1 cellular context compared by ENCODE assay signal in genomic region chr12:49264873-49265792, GRCh38.
TF ChIP-seq lines count a peak whose summit lies in the region.

TSS of gene TUBA1C (plus strand) at chr12:49265082. CDS start at chr12:49265182, 100 bp downstream.

TF ChIP-seq in K562, 482 proteins besides CTCF, POLR2A, EP300 and RAD21 (continued from another document and continues in another):
- TF ChIP-seq ZNF609 (CRISPR knock-in tag; IDR thresholded peaks at IDR 0.05; ENCODE audit: borderline replicate concordance) (peak; percentile 84), TEAD1 (CRISPR knock-in tag; IDR thresholded peaks at IDR 0.05) (0 out of 4 replicates have a peak, but pooled peaks of 1 of the 2 experiments have one; percentile 20), KDM5B (IDR thresholded peaks at IDR 0.05; ENCODE audit: insufficient replicate concordance, low read depth, low read length) (peak; percentile 99), SUPT5H (IDR thresholded peaks at IDR 0.05) (peak; percentile 100), DMBX1 (CRISPR knock-in tag; IDR thresholded peaks at IDR 0.05; ENCODE audit: borderline replicate concordance) (no peak), KAT7 (CRISPR knock-in tag; IDR thresholded peaks at IDR 0.05; ENCODE audit: borderline replicate concordance) (peak; percentile 100), TAF1 (IDR thresholded peaks at IDR 0.05; ENCODE audit: control insufficient read depth, extremely low read depth, insufficient read depth, low read length, severe bottlenecking) (peak; percentile 99), ZNF121 (CRISPR knock-in tag; conservative IDR thresholded peaks at IDR 0.05) (peak; percentile 31; the same call in 1 of the 2 replicates), KLF1 (tag; IDR thresholded peaks at IDR 0.05) (peak; percentile 67), ZNF175 (CRISPR knock-in tag; IDR thresholded peaks at IDR 0.05; ENCODE audit: low read depth) (no peak; the same call in 1 of the 2 replicates), ELF4 (CRISPR knock-in tag; IDR thresholded peaks at IDR 0.05) (peak; percentile 32; the same call in 1 of the 2 replicates), XRCC4 (IDR thresholded peaks at IDR 0.05; ENCODE audit: extremely low read depth, insufficient read depth, insufficient read length) (no peak), ZMIZ1 (IDR thresholded peaks at IDR 0.05; ENCODE audit: low read depth in 2 of 2, low read length in 2 of 2) (peak in 1 of 2 experiments; percentile 90; a peak in 2 of 4 replicates), SRSF7 (optimal IDR thresholded peaks at IDR 0.05; ENCODE audit: low read depth, low read length) (no peak), PRPF4 (IDR thresholded peaks at IDR 0.05; ENCODE audit: insufficient read depth, low read depth, low read length, poor library complexity, severe bottlenecking) (peak; percentile 93), EHMT2 (IDR thresholded peaks at IDR 0.05) (no peak), IRF2 (CRISPR knock-in tag; IDR thresholded peaks at IDR 0.05) (peak; percentile 56; the same call in 1 of the 2 replicates), XRCC5 (IDR thresholded peaks at IDR 0.05; ENCODE audit: low read depth, low read length) (peak; percentile 36; the same call in 1 of the 2 replicates), GABPB1 (CRISPR knock-in tag; IDR thresholded peaks at IDR 0.05) (peak; percentile 66), MED1 (CRISPR knock-in tag; IDR thresholded peaks at IDR 0.05; ENCODE audit: borderline replicate concordance) (peak; percentile 57; the same call in 1 of the 2 replicates), BMI1 (IDR thresholded peaks at IDR 0.05; ENCODE audit: low read length) (no peak), THAP7 (CRISPR knock-in tag; IDR thresholded peaks at IDR 0.05) (no peak), ZNF586 (CRISPR knock-in tag; conservative IDR thresholded peaks at IDR 0.05) (no peak), GTF2E2 (tag; IDR thresholded peaks at IDR 0.05) (peak; percentile 98), FOSL1 (tag; conservative IDR thresholded peaks at IDR 0.05) (peak; percentile 99), ZNF695 (CRISPR knock-in tag; IDR thresholded peaks at IDR 0.05) (no peak), TAF15 (IDR thresholded peaks at IDR 0.05; ENCODE audit: low read depth, low read length) (no peak), PREB (CRISPR knock-in tag; IDR thresholded peaks at IDR 0.05) (peak; percentile 98; the same call in 1 of the 2 replicates), EP400 (IDR thresholded peaks at IDR 0.05) (peak; percentile 91), RBBP5 (IDR thresholded peaks at IDR 0.05; ENCODE audit: borderline replicate concordance, insufficient read depth, low read length, poor library complexity, severe bottlenecking) (no peak), USF1 (CRISPR knock-in tag; IDR thresholded peaks at IDR 0.05) (peak; percentile 91), RFX5 (IDR thresholded peaks at IDR 0.05; ENCODE audit: low read depth, low read length) (no peak; the same call in 1 of the 2 replicates), NR4A1 (CRISPR knock-in tag; IDR thresholded peaks at IDR 0.05) (0 out of 2 replicates have a peak, but pooled peaks have one; percentile 9), NR4A1 (tag; IDR thresholded peaks at IDR 0.05) (no peak), ZNF436 (CRISPR knock-in tag; IDR thresholded peaks at IDR 0.05) (peak; percentile 60; the same call in 1 of the 2 replicates), MCM7 (IDR thresholded peaks at IDR 0.05) (no peak), CHCHD3 (CRISPR knock-in tag; IDR thresholded peaks at IDR 0.05) (peak; percentile 93), CREB3L1 (IDR thresholded peaks at IDR 0.05; ENCODE audit: borderline replicate concordance, low read depth) (peak; percentile 97), TRIM28 (IDR thresholded peaks at IDR 0.05) (no peak), E2F3 (CRISPR knock-in tag; IDR thresholded peaks at IDR 0.05) (no peak), ZFPM2 (CRISPR knock-in tag; IDR thresholded peaks at IDR 0.05) (0 out of 2 replicates have a peak, but pooled peaks have one; percentile 26), ZBTB49 (CRISPR knock-in tag; IDR thresholded peaks at IDR 0.05; ENCODE audit: borderline replicate concordance) (no peak), HMG20B (CRISPR knock-in tag; IDR thresholded peaks at IDR 0.05) (no peak)
- TF ChIP-seq, protein P1, sequence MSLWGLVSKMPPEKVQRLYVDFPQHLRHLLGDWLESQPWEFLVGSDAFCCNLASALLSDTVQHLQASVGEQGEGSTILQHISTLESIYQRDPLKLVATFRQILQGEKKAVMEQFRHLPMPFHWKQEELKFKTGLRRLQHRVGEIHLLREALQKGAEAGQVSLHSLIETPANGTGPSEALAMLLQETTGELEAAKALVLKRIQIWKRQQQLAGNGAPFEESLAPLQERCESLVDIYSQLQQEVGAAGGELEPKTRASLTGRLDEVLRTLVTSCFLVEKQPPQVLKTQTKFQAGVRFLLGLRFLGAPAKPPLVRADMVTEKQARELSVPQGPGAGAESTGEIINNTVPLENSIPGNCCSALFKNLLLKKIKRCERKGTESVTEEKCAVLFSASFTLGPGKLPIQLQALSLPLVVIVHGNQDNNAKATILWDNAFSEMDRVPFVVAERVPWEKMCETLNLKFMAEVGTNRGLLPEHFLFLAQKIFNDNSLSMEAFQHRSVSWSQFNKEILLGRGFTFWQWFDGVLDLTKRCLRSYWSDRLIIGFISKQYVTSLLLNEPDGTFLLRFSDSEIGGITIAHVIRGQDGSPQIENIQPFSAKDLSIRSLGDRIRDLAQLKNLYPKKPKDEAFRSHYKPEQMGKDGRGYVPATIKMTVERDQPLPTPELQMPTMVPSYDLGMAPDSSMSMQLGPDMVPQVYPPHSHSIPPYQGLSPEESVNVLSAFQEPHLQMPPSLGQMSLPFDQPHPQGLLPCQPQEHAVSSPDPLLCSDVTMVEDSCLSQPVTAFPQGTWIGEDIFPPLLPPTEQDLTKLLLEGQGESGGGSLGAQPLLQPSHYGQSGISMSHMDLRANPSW (CRISPR knock-in tag; IDR thresholded peaks at IDR 0.05), result no peak; the same call in 1 of the 2 replicates
- TF ChIP-seq, protein P2, sequence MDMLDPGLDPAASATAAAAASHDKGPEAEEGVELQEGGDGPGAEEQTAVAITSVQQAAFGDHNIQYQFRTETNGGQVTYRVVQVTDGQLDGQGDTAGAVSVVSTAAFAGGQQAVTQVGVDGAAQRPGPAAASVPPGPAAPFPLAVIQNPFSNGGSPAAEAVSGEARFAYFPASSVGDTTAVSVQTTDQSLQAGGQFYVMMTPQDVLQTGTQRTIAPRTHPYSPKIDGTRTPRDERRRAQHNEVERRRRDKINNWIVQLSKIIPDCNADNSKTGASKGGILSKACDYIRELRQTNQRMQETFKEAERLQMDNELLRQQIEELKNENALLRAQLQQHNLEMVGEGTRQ (CRISPR knock-in tag; IDR thresholded peaks at IDR 0.05), result peak; percentile 90
